ENCODE assay signal across 8 cellular contexts in genomic region chr12:112409906-112410244, GRCh38. TPM values are rescaled to one million over a fixed set of nuclear protein-coding genes. Genes with fewer than 3 reads are reported as not detected.
A peak's percentile ranks its signal among the peaks of the same experiment; 100 is the strongest.
DNase-seq lines count a peak whose midpoint lies in the region; ATAC-seq and TF ChIP-seq lines count a peak whose summit lies in the region.

No MANE protein-coding gene starts in this region.

- no peak overlapping the region for H3K4me3 ChIP-seq in CD4-positive, alpha-beta memory T cell (ENCODE audit: low read length in 2 of 2)
- H3K4me3 ChIP-seq in NB4 (ENCODE audit: low read depth, low read length): peak overlapping the region; percentile 77
- no peak overlapping the region for H3K4me3 ChIP-seq in right cardiac atrium (ENCODE audit: low read length)

- peak overlapping the region in 5 of 8 donors; percentile 98 to 100 (median 100) for H3K4me3 Mint-ChIP-seq in CD4-positive, alpha-beta memory T cell
- peak overlapping the region; percentile 100 for H3K4me3 Mint-ChIP-seq in neural crest cell

- peak overlapping the region in 6 of 7 donors; percentile 90 to 100 (median 100) for H3K27ac Mint-ChIP-seq in CD4-positive, alpha-beta memory T cell
- no peak overlapping the region for H3K27ac Mint-ChIP-seq in neural crest cell (ENCODE audit: unreplicated experiment)

- peaks cover 19 to 46% (median 28%) of the 10 kb centered on the region in 4 donors for H3K4me1 Mint-ChIP-seq in CD4-positive, alpha-beta memory T cell
- H3K4me1 Mint-ChIP-seq in neural crest cell: peaks cover 39% of the 10 kb centered on the region

- H3K27ac ChIP-seq in CD4-positive, alpha-beta memory T cell (ENCODE audit: low read depth, low read length): no peak overlapping the region
- H3K27ac ChIP-seq in caudate nucleus (ENCODE audit: low read depth, low read length) (peak overlapping the region; percentile 88), right cardiac atrium (ENCODE audit: low read length) (no peak overlapping the region)

- 95% methylated on average over 14 of the region's 14 CpGs for WGBS in right cardiac atrium

- TF ChIP-seq CTCF in NB4 (IDR thresholded peaks at IDR 0.05; ENCODE audit: low read depth, low read length) (no peak), neural crest cell (conservative IDR thresholded peaks at IDR 0.05) (no peak)

- H3K27me3 Mint-ChIP-seq in CD4-positive, alpha-beta memory T cell: no peaks in the 10 kb centered on the region
- peaks cover 5% of the 10 kb centered on the region for H3K27me3 Mint-ChIP-seq in neural crest cell (ENCODE audit: low read depth)

- POLR2A ChIA-PET in CD4-positive, alpha-beta memory T cell (lab: Charles Lee; ENCODE audit: partially characterized antibody): interaction anchor here (0.7 to 1.3 kb wide), 2 partner anchors 8 to 924 kb away, joined by 3 to 5 read pairs; partner anchors contain the start of gene PTPN11

- intact Hi-C loops in CD4-positive, alpha-beta memory T cell (cut with micrococcal nuclease): loop anchor here (1.0 to 10.0 kb wide), 3 partner anchors 8 to 285 kb away; partner anchors contain the start of genes HECTD4, PTPN11 and TRAFD1
- intact Hi-C loops in right cardiac atrium (cut with DNase I): no loop called here

- H3K9me3 Mint-ChIP-seq in CD4-positive, alpha-beta memory T cell: peaks cover 0 to 2% (median 0%) of the 10 kb centered on the region in 8 donors
- no peaks in the 10 kb centered on the region for H3K9me3 Mint-ChIP-seq in neural crest cell

- CTCF ChIA-PET in CD4-positive, alpha-beta memory T cell (lab: Charles Lee; ENCODE audit: partially characterized antibody): no interaction called here

- no peak for DNase-seq in CD4-positive, alpha-beta memory T cell
- DNase-seq in NB4 (ENCODE audit: low read depth): no peak
- DNase-seq in caudate nucleus (lab: John Stamatoyannopoulos, UW): no peak
- no peak for DNase-seq in neural crest cell (ENCODE audit: low read depth, low spot score)
- DNase-seq in right cardiac atrium: no peak
- DNase-seq in cortex of kidney (lab: John Stamatoyannopoulos, UW): no peak

- no peak for TF ChIP-seq POLR2A in NB4 (IDR thresholded peaks at IDR 0.05; ENCODE audit: extremely low read depth, insufficient read length)

- H3K36me3 ChIP-seq in CD4-positive, alpha-beta memory T cell (ENCODE audit: insufficient read depth, low read length): peaks cover 34% of the 10 kb centered on the region

- H3K9me3 ChIP-seq in CD4-positive, alpha-beta memory T cell (ENCODE audit: control insufficient read depth in 1 of 2, low read length in 2 of 2): no peaks in the 10 kb centered on the region
- H3K9me3 ChIP-seq in right cardiac atrium (ENCODE audit: control insufficient read depth, low read length): no peaks in the 10 kb centered on the region

- peaks cover 34 to 46% of the 10 kb centered on the region in 2 donors for H3K36me3 Mint-ChIP-seq in CD4-positive, alpha-beta memory T cell
- peaks cover 27% of the 10 kb centered on the region for H3K36me3 Mint-ChIP-seq in neural crest cell (ENCODE audit: low read depth)

- ATAC-seq in GM18520 (IDR thresholded peaks at IDR 0.05; ENCODE audit: unreplicated experiment) (no peak), right cardiac atrium (no peak), GM18861 (IDR thresholded peaks at IDR 0.05; ENCODE audit: unreplicated experiment) (no peak)

- peaks cover 26% of the 10 kb centered on the region for H3K4me1 ChIP-seq in CD4-positive, alpha-beta memory T cell (ENCODE audit: insufficient read depth, low read length)
- no peaks in the 10 kb centered on the region for H3K4me1 ChIP-seq in right cardiac atrium (ENCODE audit: control insufficient read depth, insufficient read depth, low read length)

- H3K27me3 ChIP-seq in CD4-positive, alpha-beta memory T cell (ENCODE audit: insufficient read depth, low read length): no peaks in the 10 kb centered on the region
- H3K27me3 ChIP-seq in right cardiac atrium (ENCODE audit: control insufficient read depth, insufficient read depth): no peaks in the 10 kb centered on the region

RNA-seq across cellular contexts. Expression of gene RPL6, which starts 0.5 kb away (rescaled TPM):
- total RNA-seq in CD4-positive, alpha-beta memory T cell: 1,000 to 10,000 TPM; 1,625 to 1,665 TPM
- polyA plus RNA-seq in CD4-positive, alpha-beta memory T cell: 100 to 1,000 TPM; 361 to 726 TPM
- 1,997 and 2,075 TPM in 2 replicates for total RNA-seq in neural crest cell
- total RNA-seq in right cardiac atrium: 100 to 1,000 TPM; 628 to 794 (median 683) TPM
- 1,137 TPM for polyA plus RNA-seq in right cardiac atrium

RNA-seq across cellular contexts. Expression of gene PTPN11, which starts 8.9 kb away (rescaled TPM):
- 10 to 100 TPM; 45.3 to 47.7 TPM for total RNA-seq in CD4-positive, alpha-beta memory T cell
- polyA plus RNA-seq in CD4-positive, alpha-beta memory T cell: 10 to 100 TPM; 57.1 to 72.2 TPM
- total RNA-seq in neural crest cell (91.8 and 92.1 TPM in 2 replicates), right cardiac atrium (100 to 1,000 TPM in 1 of 4 donors, 10 to 100 TPM in 3; 94.4 to 120 (median 99.1) TPM)
- 31.2 TPM for polyA plus RNA-seq in right cardiac atrium

RNA-seq across cellular contexts. Expression of gene HECTD4, which starts 27.6 kb away (rescaled TPM):
- 10 to 100 TPM; 51.8 to 61.3 TPM for total RNA-seq in CD4-positive, alpha-beta memory T cell
- 1 to 10 TPM in 1 of 2 donors, under 1 TPM in 1; 0.75 to 6.7 TPM for polyA plus RNA-seq in CD4-positive, alpha-beta memory T cell
- total RNA-seq in neural crest cell (47.8 and 49.4 TPM in 2 replicates), right cardiac atrium (10 to 100 TPM; 24.2 to 26.6 (median 25.7) TPM)
- polyA plus RNA-seq in right cardiac atrium: 11.1 TPM
